In the genomic region with DNA sequence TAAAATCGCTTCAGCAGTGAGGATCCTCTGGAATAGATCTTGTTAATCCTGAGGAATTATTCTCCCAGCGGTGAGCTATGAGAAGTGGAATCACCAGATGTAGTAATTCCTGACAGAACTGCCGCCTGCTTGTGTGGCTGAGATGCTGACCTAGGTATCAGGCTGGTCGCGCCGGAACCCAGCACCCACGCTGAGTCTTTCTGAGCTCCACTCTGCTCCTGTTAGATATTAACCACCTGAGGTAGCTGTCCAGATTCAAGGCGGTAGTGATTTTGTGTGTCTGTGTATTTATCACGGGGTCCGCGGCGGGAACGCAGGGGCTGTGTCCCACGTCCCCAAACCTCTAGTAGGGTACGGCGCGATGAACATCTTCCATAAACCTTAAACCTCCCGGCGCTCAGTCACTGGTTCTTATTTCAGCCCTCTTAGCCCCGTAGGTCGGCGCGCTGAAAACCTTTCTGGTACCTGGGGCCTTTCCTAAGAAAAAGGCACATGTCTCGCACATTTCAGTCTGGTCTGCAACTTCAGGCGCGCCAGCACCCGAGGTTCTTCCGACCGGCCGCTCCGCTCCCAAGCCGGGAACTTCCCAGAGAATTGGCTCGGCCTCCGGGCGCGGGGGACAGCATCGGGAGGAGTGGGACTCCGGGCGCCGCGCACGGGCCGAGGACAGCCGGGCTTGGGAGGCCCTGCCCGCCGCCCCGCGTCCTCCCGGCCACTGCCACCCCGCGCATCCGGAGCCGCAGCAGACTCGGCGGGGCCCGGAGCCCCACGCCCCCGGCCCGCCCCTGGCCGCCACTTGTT, we compare ENCODE assay signal across 8 cellular contexts. TPM values are rescaled to one million over a fixed set of nuclear protein-coding genes. Genes with fewer than 3 reads are reported as not detected.
DNase-seq lines count a peak whose midpoint lies in the region; ATAC-seq, FAIRE-seq and TF ChIP-seq lines count a peak whose summit lies in the region.

No MANE protein-coding gene starts in this region.

- no peaks in the 10 kb centered on the region for H3K27me3 Mint-ChIP-seq in chondrocyte (ENCODE audit: low read depth)

- no peaks in the 10 kb centered on the region for H3K27me3 ChIP-seq in thymus (ENCODE audit: control insufficient read depth, insufficient read depth)

- H3K9me3 Mint-ChIP-seq in chondrocyte (ENCODE audit: low read depth) = no peaks in the 10 kb centered on the region

- peak overlapping the region; percentile 86 for H3K4me3 ChIP-seq in thymus (ENCODE audit: low read length)

- peaks cover 34% of the 10 kb centered on the region for H3K4me1 ChIP-seq in thymus (ENCODE audit: control insufficient read depth, insufficient read depth, low read length)

- H3K36me3 Mint-ChIP-seq in chondrocyte (ENCODE audit: low read depth) = no peaks in the 10 kb centered on the region

- no peaks in the 10 kb centered on the region for H3K9me3 ChIP-seq in thymus (ENCODE audit: control insufficient read depth)

- no peak for FAIRE-seq in RCC 7860 (lab: Jason Lieb, UNC)

- H3K4me1 Mint-ChIP-seq in chondrocyte (ENCODE audit: low read depth) = peaks cover 26% of the 10 kb centered on the region

- peak overlapping the region; percentile 87 for H3K27ac Mint-ChIP-seq in chondrocyte (ENCODE audit: unreplicated experiment)

- peak; percentile 14 for DNase-seq in stimulated activated CD4-positive, alpha-beta T cell treated with anti-CD3 and anti-CD28 coated beads, Interleukin-1b, Interleukin-23, amount 100 ng/mL, for 48 hours
- DNase-seq in stimulated activated CD4-positive, alpha-beta T cell treated with anti-CD3 and anti-CD28 coated beads, Interleukin-4, amount 100 ng/mL, for 4 hours = no peak
- DNase-seq in RCC 7860 (ENCODE audit: low spot score) (peak; percentile 39), chondrocyte (ENCODE audit: low spot score) (no peak), medulla oblongata (ENCODE audit: extremely low spot score) (peak; percentile 29), T1000 (lab: John Stamatoyannopoulos, UW) (no peak)

- 2% methylated on average over 60 of the region's 60 CpGs for WGBS in thymus

- peak; percentile 2 for ATAC-seq in HG03064 (IDR thresholded peaks at IDR 0.05; ENCODE audit: low read depth, unreplicated experiment)

- peak overlapping the region; percentile 74 for H3K4me3 Mint-ChIP-seq in chondrocyte (ENCODE audit: unreplicated experiment)

- no peak for TF ChIP-seq CTCF in chondrocyte (IDR thresholded peaks at IDR 0.05)

- H3K27ac ChIP-seq in thymus (ENCODE audit: low read depth) = peak overlapping the region; percentile 86

- H3K36me3 ChIP-seq in thymus (ENCODE audit: control insufficient read depth, insufficient read depth) = no peaks in the 10 kb centered on the region

RNA-seq across cellular contexts. Expression of a gene that starts 0.5 kb away (rescaled TPM):
- 10.2 to 14.0 TPM (median 10.4 TPM) in 3 replicates for total RNA-seq in chondrocyte
- polyA plus RNA-seq in thymus = 7.3 TPM

RNA-seq across cellular contexts. Expression of a gene that starts 28.3 kb away (rescaled TPM):
- total RNA-seq in chondrocyte = 1.9 to 4.4 TPM (median 3.2 TPM) in 3 replicates
- polyA plus RNA-seq in thymus = 7.5 TPM

RNA-seq across cellular contexts. Expression of a gene that starts 42.3 kb away (rescaled TPM):
- 7.9 to 11.2 TPM (median 8.3 TPM) in 3 replicates for total RNA-seq in chondrocyte
- polyA plus RNA-seq in thymus = 10.0 TPM

RNA-seq across cellular contexts. Expression of a gene that starts 54.4 kb away (rescaled TPM):
- total RNA-seq in chondrocyte = 20.4 to 26.7 TPM (median 24.8 TPM) in 3 replicates
- polyA plus RNA-seq in thymus = 14.1 TPM

RNA-seq across cellular contexts. Expression of a gene that starts 54.8 kb away (rescaled TPM):
- total RNA-seq in chondrocyte = 7.6 to 8.3 TPM (median 7.7 TPM) in 3 replicates
- 3.1 TPM for polyA plus RNA-seq in thymus

Comparison
In these comparisons a context has a peak if more than half of its experiments do, and no peak if none do; other contexts are left out.
1. DNase-seq: peak in stimulated activated CD4-positive, alpha-beta T cell treated with anti-CD3 and anti-CD28 coated beads, Interleukin-1b, Interleukin-23, amount 100 ng/mL, for 48 hours (single experiment), RCC 7860 (single experiment) and medulla oblongata (single experiment); none in stimulated activated CD4-positive, alpha-beta T cell treated with anti-CD3 and anti-CD28 coated beads, Interleukin-4, amount 100 ng/mL, for 4 hours (0 of 2), chondrocyte (single experiment) and T1000 (single experiment).